In genomic region chr1:168319691-168320090, GRCh38 we compare ENCODE assay signal across 15 cellular contexts.
"Had no signal": no experiment of that assay in that cellular context is flagged by ENCODE, and none has a peak within 500 bp of the region (broad histone marks: within the 10 kb centered on the region; RNA-seq: fewer than 3 reads in every experiment).

No MANE protein-coding gene starts in this region.

- H3K9me3 ChIP-seq: esophagus muscularis mucosa, sigmoid colon, suprapubic skin, upper lobe of left lung had no signal

- H3K27me3 Mint-ChIP-seq: activated B cell treated with CpG ODN at 0.5 μM for 24 hours; activated CD4-positive, alpha-beta T cell treated with anti-CD3 and anti-CD28 coated beads, Interleukin-2, amount 10 ng/mL, durations not matched to agents 24 days and 14 days; activated naive CD4-positive, alpha-beta T cell treated with anti-CD3 and anti-CD28 coated beads, Interleukin-2, amount 50 U/mL, for 24 hours; naive thymus-derived CD4-positive, alpha-beta T cell; progenitor cell of endocrine pancreas had no signal

- ATAC-seq: naive thymus-derived CD4-positive, alpha-beta T cell had no signal

- H3K4me3 Mint-ChIP-seq: activated B cell treated with CpG ODN at 0.5 μM for 24 hours; activated CD4-positive, alpha-beta T cell treated with anti-CD3 and anti-CD28 coated beads, Interleukin-2, amount 10 ng/mL, durations not matched to agents 24 days and 14 days; activated naive CD4-positive, alpha-beta T cell treated with anti-CD3 and anti-CD28 coated beads, Interleukin-2, amount 50 U/mL, for 24 hours; naive thymus-derived CD4-positive, alpha-beta T cell; T-helper 1 cell treated with Interleukin-12 subunit alpha and Interleukin-12 subunit beta and Interleukin-4 antibody, amounts not matched to agents 30 μg/mL and 1 μg/mL, for 36 hours had no signal

- DNase-seq: activated B cell treated with CpG ODN at 0.5 μM for 24 hours; activated CD4-positive, alpha-beta T cell treated with anti-CD3 and anti-CD28 coated beads, Interleukin-2, amount 10 ng/mL, durations not matched to agents 24 days and 14 days; activated T-cell treated with anti-CD3 and anti-CD28 coated beads for 4 hours; cerebellar nuclear complex; head of caudate nucleus; naive thymus-derived CD4-positive, alpha-beta T cell; sigmoid colon; stimulated activated CD4-positive, alpha-beta T cell treated with anti-CD3 and anti-CD28 coated beads, Interleukin-12 subunit alpha, Interleukin-12 subunit beta, amount 100 ng/mL, for 4 hours; stimulated activated naive CD4-positive, alpha-beta T cell treated with Interleukin-2 at 50 U/mL for 16 hours; upper lobe of left lung had no signal

- H3K36me3 ChIP-seq: esophagus muscularis mucosa, sigmoid colon, suprapubic skin, upper lobe of left lung had no signal

- H3K9me3 Mint-ChIP-seq: T-helper 1 cell treated with Interleukin-12 subunit alpha and Interleukin-12 subunit beta and Interleukin-4 antibody, amounts not matched to agents 30 μg/mL and 1 μg/mL, for 36 hours had no signal

- H3K27ac ChIP-seq: esophagus muscularis mucosa, suprapubic skin, upper lobe of left lung had no signal

- H3K27ac Mint-ChIP-seq: activated B cell treated with CpG ODN at 0.5 μM for 24 hours; activated CD4-positive, alpha-beta T cell treated with anti-CD3 and anti-CD28 coated beads, Interleukin-2, amount 10 ng/mL, durations not matched to agents 24 days and 14 days; activated naive CD4-positive, alpha-beta T cell treated with anti-CD3 and anti-CD28 coated beads, Interleukin-2, amount 50 U/mL, for 24 hours; naive thymus-derived CD4-positive, alpha-beta T cell; progenitor cell of endocrine pancreas; T-helper 1 cell treated with Interleukin-12 subunit alpha and Interleukin-12 subunit beta and Interleukin-4 antibody, amounts not matched to agents 30 μg/mL and 1 μg/mL, for 36 hours had no signal

- H3K4me1 Mint-ChIP-seq: activated B cell treated with CpG ODN at 0.5 μM for 24 hours; activated naive CD4-positive, alpha-beta T cell treated with anti-CD3 and anti-CD28 coated beads, Interleukin-2, amount 50 U/mL, for 24 hours had no signal

- H3K4me3 ChIP-seq: esophagus muscularis mucosa, sigmoid colon, suprapubic skin, upper lobe of left lung had no signal

- H3K4me1 ChIP-seq: upper lobe of left lung had no signal
